Comparison of ENCODE assay signal across 18 cellular contexts in genomic region chr2:200761168-200761715, GRCh38. TPM values are rescaled to one million over a fixed set of nuclear protein-coding genes. Genes with fewer than 3 reads are reported as not detected.
A peak's percentile ranks its signal among the peaks of the same experiment; 100 is the strongest.
DNase-seq lines count a peak whose midpoint lies in the region; ATAC-seq and TF ChIP-seq lines count a peak whose summit lies in the region.
"Had no signal": no experiment of that assay in that cellular context is flagged by ENCODE, and none has a peak within 500 bp of the region (broad histone marks: within the 10 kb centered on the region; RNA-seq: fewer than 3 reads in every experiment).

No MANE protein-coding gene starts in this region.

- H3K27me3 ChIP-seq in BJ (ENCODE audit: control insufficient read depth, insufficient read depth, low read length) (no peaks in the 10 kb centered on the region), mesenchymal stem cell (ENCODE audit: control insufficient read depth in 1 of 2, insufficient read depth in 1 of 2, low read length in 2 of 2) (no peaks in the 10 kb centered on the region), upper lobe of right lung (no peaks in the 10 kb centered on the region)
- H3K27me3 ChIP-seq: gastrocnemius medialis had no signal

- ATAC-seq in GM18517 (IDR thresholded peaks at IDR 0.05; ENCODE audit: unreplicated experiment): no peak
- no peak for ATAC-seq in upper lobe of right lung
- ATAC-seq: gastrocnemius medialis, pancreas had no signal

- TF ChIP-seq CTCF in BJ (IDR thresholded peaks at IDR 0.05; ENCODE audit: insufficient read depth, low read depth, low read length) (no peak), upper lobe of right lung (IDR thresholded peaks at IDR 0.05) (no peak)

- no peaks in the 10 kb centered on the region for H3K9me3 ChIP-seq in mesenchymal stem cell (ENCODE audit: control insufficient read depth, low read length)
- H3K9me3 ChIP-seq in upper lobe of right lung: no peaks in the 10 kb centered on the region
- H3K9me3 ChIP-seq: gastrocnemius medialis, left ventricle myocardium inferior, pancreas had no signal

- peak overlapping the region in 1 of 2 experiments; percentile 37 for H3K4ac ChIP-seq in mesenchymal stem cell (ENCODE audit: low read depth in 1 of 2, low read length in 2 of 2)

- H2BK15ac ChIP-seq in mesenchymal stem cell (ENCODE audit: low read depth, poor library complexity, severe bottlenecking): no peak overlapping the region

- no peak overlapping the region for H2BK12ac ChIP-seq in mesenchymal stem cell (ENCODE audit: low read length in 2 of 2)

- no peak overlapping the region for H3K9ac ChIP-seq in mesenchymal stem cell (ENCODE audit: low read length)

- H3K27ac ChIP-seq in mesenchymal stem cell (ENCODE audit: low read length, poor library complexity, severe bottlenecking) (peak overlapping the region; percentile 25), upper lobe of right lung (no peak overlapping the region)
- H3K27ac ChIP-seq: gastrocnemius medialis, left ventricle myocardium inferior, pancreas had no signal

- 42% methylated on average over 2 of the region's 2 CpGs for WGBS in mesenchymal stem cell

- no peak overlapping the region for H2AFZ ChIP-seq in mesenchymal stem cell (ENCODE audit: low read depth, low read length)

- no peak overlapping the region for H3K23ac ChIP-seq in mesenchymal stem cell (ENCODE audit: low read length in 2 of 2)

- H4K8ac ChIP-seq in mesenchymal stem cell (ENCODE audit: low read length): no peak overlapping the region

- no peak overlapping the region for H4K91ac ChIP-seq in mesenchymal stem cell (ENCODE audit: low read length)

- POLR2A ChIA-PET in BJ (lab: Charles Lee): no interaction called here

- H3K4me3 ChIP-seq in BJ (ENCODE audit: low read depth, low read length): no peak overlapping the region
- no peak overlapping the region for H3K4me3 ChIP-seq in mesenchymal stem cell (ENCODE audit: insufficient read depth in 1 of 2, low read depth in 1 of 2, low read length in 2 of 2)
- no peak overlapping the region for H3K4me3 ChIP-seq in upper lobe of right lung
- H3K4me3 ChIP-seq: gastrocnemius medialis, left ventricle myocardium inferior, pancreas had no signal

- peak; percentile 61 for DNase-seq in BJ (ENCODE audit: low read depth)
- peak; percentile 44 for DNase-seq in LHCN-M2 (ENCODE audit: low read depth)
- DNase-seq in dedifferentiated amniotic fluid mesenchymal stem cell (ENCODE audit: extremely low spot score): peak; percentile 32
- peak; percentile 59 for DNase-seq in mesenchymal stem cell
- no peak for DNase-seq in amygdala (lab: John Stamatoyannopoulos, UW)
- no peak for DNase-seq in upper lobe of right lung
- DNase-seq in G401 (ENCODE audit: low spot score): no peak
- DNase-seq: activated CD4-positive, alpha-beta memory T cell treated with anti-CD3 and anti-CD28 coated beads, Interleukin-2, amount 10 ng/mL, durations not matched to agents 7 days and 5 days; activated T-cell treated with anti-CD3 and anti-CD28 coated beads, Interleukin-2, amount 50 U/mL, for 48 hours; endodermal cell; gastrocnemius medialis; H9; Karpas-422; left ventricle myocardium inferior; pancreas; RPMI8226; stimulated activated CD4-positive, alpha-beta T cell treated with anti-CD3 and anti-CD28 coated beads, Interleukin-4, amount 100 ng/mL, for 24 hours had no signal

- no peak overlapping the region for H2AK5ac ChIP-seq in mesenchymal stem cell (ENCODE audit: low read length, severe bottlenecking)

- no peak overlapping the region for H2BK120ac ChIP-seq in mesenchymal stem cell (ENCODE audit: low read depth, low read length)

- H3K79me1 ChIP-seq in mesenchymal stem cell (replicated peaks; ENCODE audit: low read length, poor library complexity, severe bottlenecking): no peaks in the 10 kb centered on the region

- peaks cover 22% of the 10 kb centered on the region for H3K4me1 ChIP-seq in mesenchymal stem cell (ENCODE audit: control insufficient read depth, insufficient read depth, low read depth, low read length)
- no peaks in the 10 kb centered on the region for H3K4me1 ChIP-seq in upper lobe of right lung
- H3K4me1 ChIP-seq: pancreas had no signal

- H3K18ac ChIP-seq in mesenchymal stem cell (ENCODE audit: low read depth in 1 of 2, low read length in 2 of 2): no peak overlapping the region

- no peak overlapping the region for H3K14ac ChIP-seq in mesenchymal stem cell (ENCODE audit: low read length in 2 of 2)

- CTCF ChIA-PET in BJ (lab: Yijun Ruan, JAX): interaction anchor here (0.8 to 1.2 kb wide), 2 partner anchors 10 to 11 kb away, joined by 3 to 4 read pairs; no protein-coding TSS in a partner anchor

- in situ Hi-C loops in G401 (cut with HindIII; ENCODE audit: low sequenced_read_pairs): no loop called here

- intact Hi-C loops in upper lobe of right lung (cut with DNase I): no loop called here

- no peaks in the 10 kb centered on the region for H3K36me3 ChIP-seq in BJ (ENCODE audit: control insufficient read depth, insufficient read depth, low read length)
- H3K36me3 ChIP-seq in mesenchymal stem cell (ENCODE audit: control insufficient read depth in 1 of 2, insufficient read depth in 2 of 2, low read depth in 1 of 2, low read length in 2 of 2): no peaks in the 10 kb centered on the region
- no peaks in the 10 kb centered on the region for H3K36me3 ChIP-seq in upper lobe of right lung
- H3K36me3 ChIP-seq: gastrocnemius medialis, left ventricle myocardium inferior, pancreas had no signal

- no peak overlapping the region for H3K4me2 ChIP-seq in mesenchymal stem cell (ENCODE audit: low read length, poor library complexity, severe bottlenecking)

- H2BK5ac ChIP-seq in mesenchymal stem cell (ENCODE audit: low read depth, low read length, poor library complexity, severe bottlenecking): no peak overlapping the region

RNA-seq across cellular contexts. Expression of gene BZW1, which starts 50.5 kb away (rescaled TPM):
- polyA plus RNA-seq in BJ (2011; rRNA removed): 233 and 364 TPM in 2 replicates
- 212 and 258 TPM in 2 replicates for polyA minus RNA-seq in BJ (2011; rRNA and poly(A)+ RNA removed)
- total RNA-seq in LHCN-M2 (2014; rRNA removed) (407 and 500 TPM in 2 replicates), upper lobe of right lung (158 TPM)
- 171 TPM for polyA plus RNA-seq in LHCN-M2 (2012)
- 154 TPM for polyA plus RNA-seq in mesenchymal stem cell (2013, experiment 1 of 2)
- polyA plus RNA-seq in mesenchymal stem cell (2013, experiment 2 of 2): 163 TPM
- 474 and 596 TPM in 2 replicates for total RNA-seq in G401 (2014; rRNA removed; shearing (Covaris generic))

Comparison
In these comparisons a context has a peak if more than half of its experiments do, and no peak if none do; other contexts are left out.
1. DNase-seq: peak in BJ (single experiment), LHCN-M2 (single experiment), dedifferentiated amniotic fluid mesenchymal stem cell (single experiment) and mesenchymal stem cell (single experiment); none in amygdala (0 of 56), upper lobe of right lung (single experiment) and G401 (single experiment).